8 cellular contexts compared by ENCODE assay signal in the genomic region with DNA sequence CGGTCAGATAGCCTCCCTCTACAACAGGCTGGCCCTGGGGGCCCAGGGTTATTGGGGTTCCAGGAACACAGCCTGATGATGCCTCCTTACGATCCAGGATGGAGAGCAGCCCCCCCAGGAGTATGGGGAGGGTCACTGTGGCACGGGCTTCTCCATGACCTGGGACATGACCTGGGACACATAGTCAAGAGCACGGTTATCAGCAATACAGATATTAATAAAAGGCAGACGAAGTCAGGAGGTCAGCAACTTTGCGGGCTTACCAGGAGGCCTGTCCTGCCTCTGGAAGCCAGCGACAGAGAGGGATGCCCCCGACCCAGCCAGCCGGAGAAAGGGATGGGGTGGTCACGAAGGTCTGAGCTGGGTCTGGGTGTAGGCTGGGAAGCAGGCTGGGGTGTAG. TPM values are rescaled to one million over a fixed set of nuclear protein-coding genes. Genes with fewer than 3 reads are reported as not detected.
A peak's percentile ranks its signal among the peaks of the same experiment; 100 is the strongest.
DNase-seq lines count a peak whose midpoint lies in the region; ATAC-seq and TF ChIP-seq lines count a peak whose summit lies in the region.

No MANE protein-coding gene starts in this region.

- H3K9me3 ChIP-seq in Panc1 (ENCODE audit: control insufficient read depth, insufficient read depth, low read depth, low read length) (no peaks in the 10 kb centered on the region), esophagus (ENCODE audit: control insufficient read depth in 2 of 2, insufficient read depth in 1 of 2, low read depth in 1 of 2, low read length in 1 of 2) (no peaks in the 10 kb centered on the region), psoas muscle (no peaks in the 10 kb centered on the region)

- intact Hi-C loops in Panc1 (cut with micrococcal nuclease; ENCODE audit: unreplicated experiment), result no loop called here
- intact Hi-C loops in psoas muscle (cut with DNase I), result loop anchor here in 1 of 2 donors (10.0 kb wide), 2 partner anchors 132 to 442 kb away; a partner anchor contains a TSS

- H3K27me3 ChIP-seq in Panc1 (ENCODE audit: control insufficient read depth, insufficient read depth, low read length), result no peaks in the 10 kb centered on the region
- no peaks in the 10 kb centered on the region for H3K27me3 ChIP-seq in esophagus (ENCODE audit: control insufficient read depth in 1 of 2, insufficient read depth in 2 of 2, low read length in 2 of 2)
- H3K27me3 ChIP-seq in psoas muscle (ENCODE audit: insufficient read depth in 3 of 3, low read length in 2 of 3), result no peaks in the 10 kb centered on the region

- no peak for DNase-seq in Panc1 (ENCODE audit: low read depth, low spot score)
- no peak for DNase-seq in psoas muscle
- DNase-seq in AML-193 (lab: John Stamatoyannopoulos, UW), result no peak
- DNase-seq in pons (ENCODE audit: low spot score), result no peak
- no peak for DNase-seq in SKM-1 treated with dmso at 0.1 percent for 144 hours (lab: John Stamatoyannopoulos, UW; ENCODE audit: unreplicated experiment)
- no peak for DNase-seq in NCI-H510A treated with DMSO at 0.1 percent for 48 hours (lab: John Stamatoyannopoulos, UW)

- no peak for TF ChIP-seq CTCF in GM12875 (IDR thresholded peaks at IDR 0.05; ENCODE audit: borderline replicate concordance, insufficient read depth, low read depth, low read length)
- no peak for TF ChIP-seq CTCF in Panc1 (IDR thresholded peaks at IDR 0.05)
- no peak for TF ChIP-seq CTCF in psoas muscle (IDR thresholded peaks at IDR 0.05)

- POLR2A ChIA-PET in Panc1 (lab: Charles Lee), result interaction anchor here (0.6 kb wide), 1 partner anchor 508 kb away, joined by 6 read pairs; no protein-coding TSS in a partner anchor

- H3K36me3 ChIP-seq in Panc1 (ENCODE audit: control insufficient read depth, insufficient read depth, low read length) (peaks cover 22% of the 10 kb centered on the region), esophagus (ENCODE audit: control insufficient read depth in 2 of 2, insufficient read depth in 2 of 2, low read length in 1 of 2) (peaks cover 10 to 34% of the 10 kb centered on the region in 2 donors), psoas muscle (ENCODE audit: insufficient read depth in 1 of 2, low read depth in 1 of 2) (peaks cover 2 to 60% of the 10 kb centered on the region in 2 donors)

- peaks cover 37% of the 10 kb centered on the region for H3K4me1 ChIP-seq in Panc1 (ENCODE audit: control insufficient read depth, insufficient read depth, low read length)
- H3K4me1 ChIP-seq in esophagus (ENCODE audit: control insufficient read depth in 2 of 2, insufficient read depth in 2 of 2, low read length in 1 of 2), result peaks cover 5 to 10% of the 10 kb centered on the region in 2 donors
- H3K4me1 ChIP-seq in psoas muscle, result peaks cover 8% of the 10 kb centered on the region

- H3K4me3 ChIP-seq in GM12875 (ENCODE audit: low read depth, low read length) (peak overlapping the region; percentile 74), Panc1 (ENCODE audit: low read depth in 2 of 2, low read length in 2 of 2) (peak overlapping the region; percentile 87 to 88), esophagus (ENCODE audit: low read depth in 1 of 2, low read length in 2 of 2) (peak overlapping the region; percentile 65 to 79), psoas muscle (peak overlapping the region; percentile 93)

- in situ Hi-C loops in Panc1 (cut with HindIII; ENCODE audit: low pct_unique_long_range_greater_than_20kb, low sequenced_read_pairs), result no loop called here

- peak overlapping the region; percentile 94 for H3K27ac ChIP-seq in Panc1 (ENCODE audit: low read length)
- H3K27ac ChIP-seq in esophagus (ENCODE audit: low read depth in 2 of 2, low read length in 1 of 2), result peak overlapping the region; percentile 97 to 99
- peak overlapping the region; percentile 97 for H3K27ac ChIP-seq in psoas muscle

- BruUV-seq in Panc1 (replicated peaks; lab: Mats Ljungman, UMichigan), result no TSS peak

- CTCF ChIA-PET in Panc1 (lab: Charles Lee), result no interaction called here

- 10% methylated on average over 10 of the region's 10 CpGs for WGBS in esophagus, 2 donors
- whole genome bisulfite sequencing in psoas muscle, 3 donors, result 10 to 16% (median 12%) methylated on average over 10 of the region's 10 CpGs

- ATAC-seq in Panc1 (peak; percentile 3; the same call in 1 of the 2 replicates), psoas muscle (no peak)

RNA-seq across cellular contexts. Expression of a gene that starts 0.8 kb away (rescaled TPM):
- total RNA-seq in Panc1 (2021; ENCODE audit: unreplicated experiment) (83.8 TPM), psoas muscle (10 to 100 TPM; 25.1 to 40.6 (median 27.2) TPM)
- 178 TPM for polyA plus RNA-seq in Panc1 (2012; ENCODE audit: insufficient read length)
- polyA plus RNA-seq in esophagus (10 to 100 TPM; 25.7 to 52.2 TPM), psoas muscle (10 to 100 TPM; 10.4 to 22.5 (median 19.3) TPM)

RNA-seq across cellular contexts. Expression of a gene that starts 7.4 kb away (rescaled TPM):
- total RNA-seq in Panc1 (2021; ENCODE audit: unreplicated experiment) (258 TPM), psoas muscle (10 to 100 TPM; 44.3 to 65.5 (median 52.6) TPM)
- polyA plus RNA-seq in Panc1 (2012; ENCODE audit: insufficient read length), result 285 TPM
- polyA plus RNA-seq in esophagus (100 to 1,000 TPM; 186 to 315 TPM), psoas muscle (100 to 1,000 TPM in 1 of 3 donors, 10 to 100 TPM in 2; 63.0 to 169 (median 71.1) TPM)

RNA-seq across cellular contexts. Expression of a gene that starts 15.1 kb away (rescaled TPM):
- not detected for total RNA-seq in Panc1 (2021; ENCODE audit: unreplicated experiment)
- polyA plus RNA-seq in Panc1 (2012; ENCODE audit: insufficient read length), result not detected
- 10 to 100 TPM; 32.3 to 35.9 TPM for polyA plus RNA-seq in esophagus
- not detected for total RNA-seq in psoas muscle
- polyA plus RNA-seq in psoas muscle, result under 1 TPM; 0.04 to 0.07 (median 0.04) TPM

RNA-seq across cellular contexts. Expression of a gene that starts 50.6 kb away (rescaled TPM):
- total RNA-seq in Panc1 (2021; ENCODE audit: unreplicated experiment) (7.1 TPM), psoas muscle (under 1 TPM in 3 of 4 donors, not detected in 1; 0.17 to 0.27 (median 0.20) TPM)
- 5.6 TPM for polyA plus RNA-seq in Panc1 (2012; ENCODE audit: insufficient read length)
- polyA plus RNA-seq in esophagus (under 1 TPM; 0.10 to 0.12 TPM), psoas muscle (under 1 TPM; 0.01 to 0.07 (median 0.04) TPM)
